ENCODE assay signal across 8 cellular contexts in genomic region chr2:186588940-186589732, GRCh38. TPM values are rescaled to one million over a fixed set of nuclear protein-coding genes. Genes with fewer than 3 reads are reported as not detected.
DNase-seq lines count a peak whose midpoint lies in the region; ATAC-seq lines count a peak whose summit lies in the region.

No MANE protein-coding gene starts in this region.

- H3K4me3 Mint-ChIP-seq in activated T-helper 1 cell treated with anti-CD3 and anti-CD28 coated beads, Interleukin-12 subunit alpha, Interleukin-12 subunit beta, Interleukin-2, Interleukin-4 antibody, amounts not matched to agents 30 ng/mL and 10 ng/mL and 1 ng/mL, durations not matched to agents 14 hours and 24 hours and 36 hours, result peak overlapping the region; percentile 93
- peak overlapping the region; percentile 79 to 80 for H3K4me3 Mint-ChIP-seq in stimulated activated naive B cell treated with anti-CD40 and anti-IgM and Interleukin-4, amounts not matched to agents 10 μg/mL and 1 μg/mL and 100 μg/mL, for 72 hours

- no peaks in the 10 kb centered on the region for H3K9me3 Mint-ChIP-seq in activated T-helper 1 cell treated with anti-CD3 and anti-CD28 coated beads, Interleukin-12 subunit alpha, Interleukin-12 subunit beta, Interleukin-2, Interleukin-4 antibody, amounts not matched to agents 30 ng/mL and 10 ng/mL and 1 ng/mL, durations not matched to agents 14 hours and 24 hours and 36 hours
- H3K9me3 Mint-ChIP-seq in stimulated activated naive B cell treated with anti-CD40 and anti-IgM and Interleukin-4, amounts not matched to agents 10 μg/mL and 1 μg/mL and 100 μg/mL, for 72 hours, result no peaks in the 10 kb centered on the region

- H3K4me3 ChIP-seq in iPS-18c (ENCODE audit: insufficient read depth, low read depth, low read length), result peak overlapping the region; percentile 86

- peaks cover 1% of the 10 kb centered on the region for H3K36me3 Mint-ChIP-seq in activated T-helper 1 cell treated with anti-CD3 and anti-CD28 coated beads, Interleukin-12 subunit alpha, Interleukin-12 subunit beta, Interleukin-2, Interleukin-4 antibody, amounts not matched to agents 30 ng/mL and 10 ng/mL and 1 ng/mL, durations not matched to agents 14 hours and 24 hours and 36 hours (ENCODE audit: low read depth)
- no peaks in the 10 kb centered on the region for H3K36me3 Mint-ChIP-seq in stimulated activated naive B cell treated with anti-CD40 and anti-IgM and Interleukin-4, amounts not matched to agents 10 μg/mL and 1 μg/mL and 100 μg/mL, for 72 hours

- peak overlapping the region; percentile 26 for H3K27ac Mint-ChIP-seq in activated T-helper 1 cell treated with anti-CD3 and anti-CD28 coated beads, Interleukin-12 subunit alpha, Interleukin-12 subunit beta, Interleukin-2, Interleukin-4 antibody, amounts not matched to agents 30 ng/mL and 10 ng/mL and 1 ng/mL, durations not matched to agents 14 hours and 24 hours and 36 hours
- H3K27ac Mint-ChIP-seq in stimulated activated naive B cell treated with anti-CD40 and anti-IgM and Interleukin-4, amounts not matched to agents 10 μg/mL and 1 μg/mL and 100 μg/mL, for 72 hours, result peak overlapping the region; percentile 92

- DNase-seq in A172 (ENCODE audit: low spot score), result peak; percentile 18
- no peak for DNase-seq in activated T-helper 1 cell treated with anti-CD3 and anti-CD28 coated beads, Interleukin-12 subunit alpha, Interleukin-12 subunit beta, Interleukin-2, Interleukin-4 antibody, amounts not matched to agents 30 ng/mL and 10 ng/mL and 1 ng/mL, durations not matched to agents 14 hours and 24 hours and 36 hours (ENCODE audit: low spot score)
- DNase-seq in stimulated activated naive B cell treated with anti-CD40 and anti-IgM and Interleukin-4, amounts not matched to agents 10 μg/mL and 1 μg/mL and 100 μg/mL, for 72 hours, result no peak
- DNase-seq in occipital lobe (lab: John Stamatoyannopoulos, UW), result no peak
- no peak for DNase-seq in NCI-H2029 (lab: John Stamatoyannopoulos, UW)

- intact Hi-C loops in activated T-helper 1 cell treated with anti-CD3 and anti-CD28 coated beads, Interleukin-12 subunit alpha, Interleukin-12 subunit beta, Interleukin-2, Interleukin-4 antibody, amounts not matched to agents 30 ng/mL and 10 ng/mL and 1 ng/mL, durations not matched to agents 14 hours and 24 hours and 36 hours (cut with micrococcal nuclease), result loop anchor here (1.0 to 2.0 kb wide), 3 partner anchors 52 to 103 kb away; partner anchors contain the start of gene ZC3H15

- ATAC-seq in GM21717 (IDR thresholded peaks at IDR 0.05; ENCODE audit: unreplicated experiment) (peak; percentile 0), GM19452 (IDR thresholded peaks at IDR 0.05; ENCODE audit: unreplicated experiment) (no peak)
- no peak for ATAC-seq in stimulated activated naive B cell treated with anti-CD40 and anti-IgM and Interleukin-4, amounts not matched to agents 10 μg/mL and 1 μg/mL and 100 μg/mL, for 72 hours (replicated peaks)

- peaks cover 6% of the 10 kb centered on the region for H3K27me3 Mint-ChIP-seq in activated T-helper 1 cell treated with anti-CD3 and anti-CD28 coated beads, Interleukin-12 subunit alpha, Interleukin-12 subunit beta, Interleukin-2, Interleukin-4 antibody, amounts not matched to agents 30 ng/mL and 10 ng/mL and 1 ng/mL, durations not matched to agents 14 hours and 24 hours and 36 hours (ENCODE audit: insufficient read depth)
- H3K27me3 Mint-ChIP-seq in stimulated activated naive B cell treated with anti-CD40 and anti-IgM and Interleukin-4, amounts not matched to agents 10 μg/mL and 1 μg/mL and 100 μg/mL, for 72 hours, result peaks cover 0 to 10% of the 10 kb centered on the region in 2 donors

- H3K9me3 ChIP-seq in iPS-18c (ENCODE audit: control insufficient read depth, insufficient read depth, low read length), result no peaks in the 10 kb centered on the region

- peaks cover 30% of the 10 kb centered on the region for H3K4me1 Mint-ChIP-seq in activated T-helper 1 cell treated with anti-CD3 and anti-CD28 coated beads, Interleukin-12 subunit alpha, Interleukin-12 subunit beta, Interleukin-2, Interleukin-4 antibody, amounts not matched to agents 30 ng/mL and 10 ng/mL and 1 ng/mL, durations not matched to agents 14 hours and 24 hours and 36 hours (ENCODE audit: low read depth)
- peaks cover 7 to 20% of the 10 kb centered on the region in 2 donors for H3K4me1 Mint-ChIP-seq in stimulated activated naive B cell treated with anti-CD40 and anti-IgM and Interleukin-4, amounts not matched to agents 10 μg/mL and 1 μg/mL and 100 μg/mL, for 72 hours

RNA-seq across cellular contexts. Expression of gene ITGAV, which starts 0.7 kb away (rescaled TPM):
- total RNA-seq in A172 (2014; rRNA removed; shearing (Covaris generic)), result 104 and 110 TPM in 2 replicates
- total RNA-seq in activated T-helper 1 cell treated with anti-CD3 and anti-CD28 coated beads, Interleukin-12 subunit alpha, Interleukin-12 subunit beta, Interleukin-2, Interleukin-4 antibody, amounts not matched to agents 30 ng/mL and 10 ng/mL and 1 ng/mL, durations not matched to agents 14 hours and 24 hours and 36 hours, result 8.4 and 8.7 TPM in 2 replicates
- 73.2 TPM for total RNA-seq in occipital lobe
